Comparison of ENCODE assay signal across 8 cellular contexts in the genomic region with DNA sequence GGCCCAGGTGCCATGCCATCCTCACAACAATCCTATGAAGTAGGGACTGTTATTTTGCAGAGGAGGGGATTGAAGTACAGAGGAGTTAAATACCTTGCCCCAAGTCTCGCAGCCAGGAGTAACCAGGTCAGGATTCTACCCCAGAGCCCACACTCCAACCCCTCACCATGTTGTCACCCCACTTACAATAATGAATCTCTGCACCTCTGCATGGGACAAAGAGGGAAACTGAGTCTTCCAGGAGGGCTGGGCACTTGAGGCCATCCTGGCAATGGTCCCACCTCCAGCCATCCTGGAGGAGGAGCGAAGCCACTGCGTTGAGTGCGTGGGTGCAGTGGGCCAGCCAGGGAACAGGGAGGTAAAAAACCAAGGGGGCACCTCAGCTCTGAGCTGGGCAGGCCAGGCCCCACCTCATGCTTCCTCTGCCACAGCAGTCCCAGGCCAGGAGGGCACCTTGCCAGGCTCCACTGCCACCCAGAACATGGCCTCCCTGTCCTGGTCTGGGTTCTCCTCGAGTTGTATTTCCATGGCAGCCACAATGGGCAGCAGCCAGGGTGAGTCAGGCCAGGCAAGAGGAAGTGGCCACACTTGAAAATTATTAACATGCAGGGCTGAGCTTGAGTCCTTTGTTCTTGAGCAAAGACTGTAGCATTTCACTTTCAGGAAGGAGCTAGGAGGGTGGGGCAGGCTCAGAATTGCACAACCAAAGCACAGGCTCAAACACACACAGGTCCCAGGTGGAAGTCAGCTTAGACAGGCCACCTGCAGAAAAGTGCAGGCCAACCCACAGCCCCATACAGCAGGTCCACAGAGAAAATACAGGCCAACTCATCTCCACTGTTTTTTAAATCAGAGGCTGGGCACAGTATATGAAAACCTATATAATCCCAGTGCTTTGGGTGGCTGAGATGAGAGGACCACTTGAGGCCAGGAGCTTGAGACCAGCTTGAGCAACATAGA. TPM values are rescaled to one million over a fixed set of nuclear protein-coding genes. Genes with fewer than 3 reads are reported as not detected.
DNase-seq lines count a peak whose midpoint lies in the region; ATAC-seq and TF ChIP-seq lines count a peak whose summit lies in the region.

No MANE protein-coding gene starts in this region.

- DNase-seq in NCI-H460 (ENCODE audit: extremely low read depth, low read depth) (peak; percentile 15), astrocyte of the spinal cord (ENCODE audit: low read depth, low spot score) (peak; percentile 90), stromal cell of bone marrow (ENCODE audit: low read depth) (peak; percentile 78), NCI-H2171 (lab: John Stamatoyannopoulos, UW) (no peak)

- H3K27me3 ChIP-seq in ACC112 (ENCODE audit: insufficient read depth, low read length) (no peaks in the 10 kb centered on the region), layer of hippocampus (ENCODE audit: control insufficient read depth, insufficient read depth, low read length) (no peaks in the 10 kb centered on the region)

- H3K27ac ChIP-seq in ACC112 (ENCODE audit: low read depth, low read length) = peak overlapping the region; percentile 84
- peak overlapping the region; percentile 84 for H3K27ac ChIP-seq in layer of hippocampus (ENCODE audit: low read depth, low read length)

- in situ Hi-C loops in astrocyte of the spinal cord (cut with HindIII; ENCODE audit: low sequenced_read_pairs) = no loop called here

- TF ChIP-seq CTCF in astrocyte of the spinal cord (IDR thresholded peaks at IDR 0.05; ENCODE audit: low read depth, low read length) = no peak

- no peaks in the 10 kb centered on the region for H3K36me3 ChIP-seq in ACC112 (ENCODE audit: insufficient read depth, low read length)

- H3K4me3 ChIP-seq in ACC112 (ENCODE audit: low read depth, low read length) (peak overlapping the region; percentile 32; the same call in 1 of the 2 replicates), astrocyte of the spinal cord (ENCODE audit: low read depth, low read length) (no peak overlapping the region)

- ATAC-seq in GM18873 (IDR thresholded peaks at IDR 0.05; ENCODE audit: low FRiP score, unreplicated experiment) (peak; percentile 42), HG03097 (IDR thresholded peaks at IDR 0.05; ENCODE audit: low FRiP score, unreplicated experiment) (peak; percentile 57)

- peaks cover 28% of the 10 kb centered on the region for H3K79me2 ChIP-seq in ACC112 (ENCODE audit: control insufficient read depth, insufficient read depth, low read length, unreplicated experiment)

- H3K4me1 ChIP-seq in ACC112 (ENCODE audit: control insufficient read depth, insufficient read depth, low read length, unreplicated experiment) = peaks cover 39% of the 10 kb centered on the region

- no peak overlapping the region for H2AFZ ChIP-seq in ACC112 (ENCODE audit: low read length, unreplicated experiment)

RNA-seq across cellular contexts. Expression of gene CUEDC1, which starts 52.1 kb away (rescaled TPM):
- 12.2 and 13.7 TPM in 2 replicates for total RNA-seq in NCI-H460 (2014; rRNA removed; shearing (Covaris generic))
- 56.7 and 64.1 TPM in 2 replicates for polyA plus RNA-seq in NCI-H460 (2014; cell fraction: nucleus; rRNA removed)

RNA-seq across cellular contexts. Expression of gene MRPS23, which starts 53.2 kb away (rescaled TPM):
- 58.9 and 70.3 TPM in 2 replicates for total RNA-seq in NCI-H460 (2014; rRNA removed; shearing (Covaris generic))
- polyA plus RNA-seq in NCI-H460 (2014; cell fraction: nucleus; rRNA removed) = 43.9 and 45.9 TPM in 2 replicates
